Comparison of ENCODE assay signal across 8 cellular contexts in genomic region chr9:36765468-36766341, GRCh38.
DNase-seq lines count a peak whose midpoint lies in the region; ATAC-seq and TF ChIP-seq lines count a peak whose summit lies in the region.

No MANE protein-coding gene starts in this region.

- ATAC-seq in GM21576 (IDR thresholded peaks at IDR 0.05; ENCODE audit: unreplicated experiment) (peak; percentile 97), left cardiac atrium (peak; percentile 93 to 95)

- H3K36me3 ChIP-seq in uterus, result no peaks in the 10 kb centered on the region

- no peaks in the 10 kb centered on the region for H3K27me3 ChIP-seq in uterus

- no peaks in the 10 kb centered on the region for H3K9me3 ChIP-seq in uterus

- TF ChIP-seq POLR2A in Raji (IDR thresholded peaks at IDR 0.05; ENCODE audit: insufficient read depth, low read depth, low read length) (peak; percentile 88), uterus (IDR thresholded peaks at IDR 0.05) (no peak)

- no peak for TF ChIP-seq CTCF in uterus (IDR thresholded peaks at IDR 0.05)

- H3K4me3 ChIP-seq in uterus, result peak overlapping the region in 1 of 2 donors; percentile 24

- no peaks in the 10 kb centered on the region for H3K4me1 ChIP-seq in uterus

- intact Hi-C loops in left cardiac atrium (cut with DNase I), result no loop called here
- intact Hi-C loops in uterus (cut with DNase I; ENCODE audit: low total_unique reads), result no loop called here

- DNase-seq in DMS53 treated with DMSO at 0.1 percent for 48 hours (lab: John Stamatoyannopoulos, UW; ENCODE audit: unreplicated experiment) (peak; percentile 92), KG1 (lab: John Stamatoyannopoulos, UW) (peak; percentile 50), activated gamma-delta T cell (lab: John Stamatoyannopoulos, UW) (peak; percentile 57), left cardiac atrium (peak; percentile 72), putamen (ENCODE audit: low spot score) (peak; percentile 88), uterus (peak; percentile 27 to 45)

- no peak overlapping the region for H3K27ac ChIP-seq in uterus

Comparison
In these comparisons a context has a peak if more than half of its experiments do, and no peak if none do; other contexts are left out.
1. DNase-seq: peak in every context shown above with its lines; median percentile 92 in DMS53 treated with DMSO at 0.1 percent for 48 hours; 88 in putamen; 72 in left cardiac atrium; 57 in activated gamma-delta T cell; 50 in KG1; 36 in uterus.